In the genomic region with DNA sequence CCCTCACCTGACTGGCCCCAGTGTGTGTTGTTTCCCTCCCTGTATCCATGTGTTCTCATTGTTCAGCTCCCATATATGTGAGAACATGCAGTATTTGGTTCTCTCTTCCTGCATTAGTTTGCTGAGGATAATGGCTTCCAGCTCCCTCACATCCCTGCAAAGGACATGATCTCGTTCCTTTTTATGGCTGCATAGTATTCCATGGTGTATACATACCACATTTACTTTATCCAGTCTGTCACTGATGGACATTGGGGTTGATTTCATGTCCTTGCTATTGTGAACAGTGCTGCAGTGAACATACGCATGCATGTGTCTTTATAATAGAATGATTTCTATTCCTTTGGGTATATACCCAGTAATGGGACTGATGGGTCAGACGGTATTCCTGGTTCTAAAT, we compare ENCODE assay signal across 9 cellular contexts. TPM values are rescaled to one million over a fixed set of nuclear protein-coding genes. Genes with fewer than 3 reads are reported as not detected.
"Had no signal": no experiment of that assay in that cellular context is flagged by ENCODE, and none has a peak within 500 bp of the region (broad histone marks: within the 10 kb centered on the region; RNA-seq: fewer than 3 reads in every experiment).

No MANE protein-coding gene starts in this region.

RNA-seq across cellular contexts. Expression of a gene that starts 16.1 kb away (rescaled TPM):
- total RNA-seq: activated CD4-positive, alpha-beta memory T cell treated with anti-CD3 and anti-CD28 coated beads for 36 hours; activated CD4-positive, alpha-beta memory T cell treated with anti-CD3 and anti-CD28 coated beads, Interleukin-2, amount 10 ng/mL, durations not matched to agents 7 days and 5 days; activated CD4-positive, alpha-beta T cell treated with anti-CD3 and anti-CD28 coated beads, Interleukin-2, amount 10 ng/mL, durations not matched to agents 24 days and 14 days; activated CD4-positive, alpha-beta T cell treated with anti-CD3 and anti-CD28 coated beads, Interleukin-2, amount 10 ng/mL, durations not matched to agents 7 days and 5 days; activated CD8-positive, alpha-beta memory T cell treated with anti-CD3 and anti-CD28 coated beads for 36 hours; activated CD8-positive, alpha-beta memory T cell treated with anti-CD3 and anti-CD28 coated beads, Interleukin-2, amount 10 ng/mL, durations not matched to agents 7 days and 5 days; activated CD8-positive, alpha-beta T cell treated with anti-CD3 and anti-CD28 coated beads, Interleukin-2, amount 10 ng/mL, durations not matched to agents 7 days and 5 days; T-helper 1 cell treated with Interleukin-12 subunit alpha and Interleukin-12 subunit beta and Interleukin-4 antibody, amounts not matched to agents 30 ng/mL and 1 ng/mL, for 36 hours; T-helper 2 cell treated with Interferon-gamma antibody and Interleukin-4, amounts not matched to agents 100 ng/mL and 5 ng/mL, for 36 hours had no signal
